In the genomic region with DNA sequence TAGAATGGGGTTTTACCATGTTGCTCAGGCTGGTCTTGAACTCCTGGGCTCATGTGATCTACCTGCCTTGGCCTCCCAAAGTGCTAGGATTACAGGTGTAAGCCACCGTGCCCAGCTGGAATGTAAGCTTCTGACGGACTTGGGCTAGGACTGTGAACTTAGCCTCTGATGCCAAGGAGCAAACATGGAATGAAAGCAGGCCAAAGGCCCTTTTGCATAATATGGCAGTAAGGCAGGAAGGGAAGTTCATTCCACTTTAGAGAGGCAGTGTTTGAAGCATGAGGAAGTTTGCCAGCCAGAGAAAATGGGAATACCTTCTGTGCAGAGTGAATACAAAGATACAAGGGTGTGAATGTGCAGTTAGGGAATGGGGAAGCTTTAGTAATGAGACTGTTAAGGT, we compare ENCODE assay signal across 26 cellular contexts. TPM values are rescaled to one million over a fixed set of nuclear protein-coding genes. Genes with fewer than 3 reads are reported as not detected.
DNase-seq lines count a peak whose midpoint lies in the region; ATAC-seq and TF ChIP-seq lines count a peak whose summit lies in the region.
"Had no signal": no experiment of that assay in that cellular context is flagged by ENCODE, and none has a peak within 500 bp of the region (broad histone marks: within the 10 kb centered on the region; RNA-seq: fewer than 3 reads in every experiment).

No MANE protein-coding gene starts in this region.

- peak overlapping the region; percentile 3 for H3K4me3 ChIP-seq in adipocyte (ENCODE audit: low read length)
- H3K4me3 ChIP-seq in left lung = no peak overlapping the region
- H3K4me3 ChIP-seq in thyroid gland (replicated peaks in 1 of 3) = no peak overlapping the region
- H3K4me3 ChIP-seq: hepatocyte, sigmoid colon, SJSA1, upper lobe of left lung had no signal

- no peak for TF ChIP-seq CTCF in left lung (IDR thresholded peaks at IDR 0.05)
- TF ChIP-seq CTCF in thyroid gland (IDR thresholded peaks at IDR 0.05) = no peak

- H3K36me3 ChIP-seq in adipocyte (ENCODE audit: control insufficient read depth, insufficient read depth, low read length, severe bottlenecking) (peaks cover 13% of the 10 kb centered on the region), left lung (no peaks in the 10 kb centered on the region), thyroid gland (no peaks in the 10 kb centered on the region)
- H3K36me3 ChIP-seq: sigmoid colon, WERI-Rb-1 had no signal

- H3K9ac ChIP-seq in adipocyte (ENCODE audit: low read length) = peak overlapping the region; percentile 13

- intact Hi-C loops in left lung (cut with DNase I) (no loop called here), thyroid gland (cut with DNase I) (no loop called here)

- no peak overlapping the region for H3K27ac ChIP-seq in left lung
- no peak overlapping the region for H3K27ac ChIP-seq in thyroid gland
- H3K27ac ChIP-seq: hepatocyte, SJSA1, upper lobe of left lung, WERI-Rb-1 had no signal

- H3K4me1 ChIP-seq in adipocyte (ENCODE audit: control insufficient read depth, insufficient read depth, low read length) (peaks cover 47% of the 10 kb centered on the region), left lung (peaks cover 0 to 62% of the 10 kb centered on the region in 2 donors), thyroid gland (no peaks in the 10 kb centered on the region)

- H3K9me3 ChIP-seq in adipocyte (ENCODE audit: control insufficient read depth, low read length) (no peaks in the 10 kb centered on the region), left lung (no peaks in the 10 kb centered on the region), thyroid gland (no peaks in the 10 kb centered on the region)
- H3K9me3 ChIP-seq: sigmoid colon, SJSA1, upper lobe of left lung had no signal

- H3K27me3 ChIP-seq in adipocyte (replicated peaks; ENCODE audit: control insufficient read depth, insufficient read depth, low read length) (no peaks in the 10 kb centered on the region), left lung (no peaks in the 10 kb centered on the region), thyroid gland (no peaks in the 10 kb centered on the region)
- H3K27me3 ChIP-seq: hepatocyte, sigmoid colon, SJSA1, upper lobe of left lung had no signal

- ATAC-seq in left lung = peak; percentile 66
- ATAC-seq: activated naive CD4-positive, alpha-beta T cell treated with anti-CD3 and anti-CD28 coated beads, Interleukin-2, amount 50 U/mL, for 72 hours had no signal

- DNase-seq in CD1c-positive myeloid dendritic cell (ENCODE audit: extremely low spot score) = peak; percentile 32
- no peak for DNase-seq in adipocyte (ENCODE audit: low read depth)
- no peak for DNase-seq in left lung
- DNase-seq in renal cortical epithelial cell (ENCODE audit: low read depth) = peak; percentile 31
- no peak for DNase-seq in activated CD4-positive, CD25-positive, alpha-beta regulatory T cell (lab: John Stamatoyannopoulos, UW)
- no peak for DNase-seq in DMS79 treated with DMSO at 0.1 percent for 48 hours (lab: John Stamatoyannopoulos, UW)
- DNase-seq in thyroid gland = no peak
- no peak for DNase-seq in NCI-H82 (lab: John Stamatoyannopoulos, UW)
- DNase-seq: activated CD4-positive, alpha-beta T cell treated with anti-CD3 and anti-CD28 coated beads, Interleukin-2, amount 10 ng/mL, durations not matched to agents 24 days and 14 days; activated CD8-positive, alpha-beta memory T cell treated with anti-CD3 and anti-CD28 coated beads for 24 hours; activated effector memory CD4-positive, alpha-beta T cell treated with Interleukin-2 at 50 U/mL for 16 hours; activated T-cell treated with anti-CD3 and anti-CD28 coated beads, Interleukin-2, amount 50 U/mL, for 1 hour; anterior cingulate cortex; Karpas-422; kidney glomerular epithelial cell; MV-4-11; NCI-H1436 treated with DMSO at 0.1 percent for 48 hours; NCI-H2107; NCI-H774; sigmoid colon; stimulated activated CD4-positive, alpha-beta T cell treated with anti-CD3 and anti-CD28 coated beads, Interleukin-4, amount 100 ng/mL, for 24 hours; WERI-Rb-1 had no signal

- no peak for TF ChIP-seq POLR2A in thyroid gland (IDR thresholded peaks at IDR 0.05)

- 73 to 86% methylated on average over 2 of the region's 2 CpGs for WGBS in thyroid gland, 2 donors

RNA-seq across cellular contexts. Expression of a gene that starts 20.3 kb away (rescaled TPM):
- 100 to 1,000 TPM; 179 to 195 TPM for total RNA-seq in left lung
- total RNA-seq in renal cortical epithelial cell = 258 and 313 TPM in 2 replicates
- 100 to 1,000 TPM in 3 of 4 donors, 10 to 100 TPM in 1; 71.9 to 151 (median 112) TPM for total RNA-seq in thyroid gland

Comparison
In these comparisons a context has a peak if more than half of its experiments do, and no peak if none do; other contexts are left out.
1. DNase-seq: peak in CD1c-positive myeloid dendritic cell (single experiment) and renal cortical epithelial cell (single experiment); none in adipocyte (single experiment), left lung (0 of 2), activated CD4-positive, CD25-positive, alpha-beta regulatory T cell (0 of 4), DMS79 treated with DMSO at 0.1 percent for 48 hours (single experiment), thyroid gland (0 of 2) and NCI-H82 (single experiment).